17 cellular contexts compared by ENCODE assay signal in genomic region chr14:63228221-63228620, GRCh38. TPM values are rescaled to one million over a fixed set of nuclear protein-coding genes. Genes with fewer than 3 reads are reported as not detected.
DNase-seq lines count a peak whose midpoint lies in the region; ATAC-seq and TF ChIP-seq lines count a peak whose summit lies in the region.
"Had no signal": no experiment of that assay in that cellular context is flagged by ENCODE, and none has a peak within 500 bp of the region (broad histone marks: within the 10 kb centered on the region; RNA-seq: fewer than 3 reads in every experiment).

No MANE protein-coding gene starts in this region.

- H3K27me3 Mint-ChIP-seq in HFFc6 (ENCODE audit: insufficient read depth) (no peaks in the 10 kb centered on the region; the same call in 1 of the 2 replicates), Calu3 (ENCODE audit: unreplicated experiment) (peaks cover 7% of the 10 kb centered on the region)

- intact Hi-C loops in left ventricle myocardium superior (cut with micrococcal nuclease) (no loop called here), Right ventricle myocardium superior (cut with DNase I) (no loop called here), Calu3 (cut with micrococcal nuclease; ENCODE audit: unreplicated experiment) (no loop called here)

- H3K9me3 Mint-ChIP-seq in HFFc6 (no peaks in the 10 kb centered on the region), Calu3 (ENCODE audit: low read depth, unreplicated experiment) (no peaks in the 10 kb centered on the region)

- peak; percentile 27 for ATAC-seq in left ventricle myocardium superior
- no peak for ATAC-seq in Right ventricle myocardium superior (ENCODE audit: poor library complexity)
- ATAC-seq: GM12878 had no signal

- no peaks in the 10 kb centered on the region for H3K36me3 Mint-ChIP-seq in HFFc6 (ENCODE audit: low read depth)
- H3K36me3 Mint-ChIP-seq in Calu3 (ENCODE audit: insufficient read depth, unreplicated experiment): no peaks in the 10 kb centered on the region
- H3K36me3 Mint-ChIP-seq: CD4-positive, alpha-beta memory T cell had no signal

- H3K4me3 ChIP-seq in cardiac fibroblast (replicated peaks in 1 of 2; ENCODE audit: low read depth in 2 of 2, low read length in 2 of 2) (no peak overlapping the region), fibroblast of pulmonary artery (replicated peaks; ENCODE audit: low read depth, low read length) (no peak overlapping the region)
- H3K4me3 ChIP-seq: GM12878, HAP-1 had no signal

- no TSS peak for BruUV-seq in Calu3 (replicated peaks; lab: Mats Ljungman, UMichigan)

- H3K27ac Mint-ChIP-seq in HFFc6 (no peak overlapping the region), Calu3 (ENCODE audit: unreplicated experiment) (no peak overlapping the region)
- H3K27ac Mint-ChIP-seq: CD4-positive, alpha-beta memory T cell had no signal

- TF ChIP-seq CTCF in cardiac fibroblast (IDR thresholded peaks at IDR 0.05; ENCODE audit: low read depth, low read length) (no peak), fibroblast of pulmonary artery (IDR thresholded peaks at IDR 0.05; ENCODE audit: low read length, missing control alignments) (no peak), HFFc6 (IDR thresholded peaks at IDR 0.05) (no peak), Calu3 (IDR thresholded peaks at IDR 0.05; ENCODE audit: unreplicated experiment) (no peak)

- H3K4me3 Mint-ChIP-seq in HFFc6 (no peak overlapping the region), Calu3 (ENCODE audit: low read depth, unreplicated experiment) (no peak overlapping the region)
- H3K4me3 Mint-ChIP-seq: CD4-positive, alpha-beta memory T cell had no signal

- CTCF ChIA-PET in Calu3 (lab: Charles Lee): no interaction called here

- H3K4me1 Mint-ChIP-seq in HFFc6 (ENCODE audit: low read depth) (peaks cover 15% of the 10 kb centered on the region; the same call in 1 of the 2 replicates), Calu3 (ENCODE audit: low read depth, unreplicated experiment) (no peaks in the 10 kb centered on the region)
- H3K4me1 Mint-ChIP-seq: CD4-positive, alpha-beta memory T cell had no signal

- DNase-seq in left ventricle myocardium superior: no peak
- DNase-seq in Right ventricle myocardium superior: no peak
- peak; percentile 32 to 61 for DNase-seq in cardiac fibroblast (ENCODE audit: low read depth in 2 of 2)
- DNase-seq in fibroblast of pulmonary artery (ENCODE audit: low read depth): peak; percentile 51
- DNase-seq in HFFc6: no peak
- DNase-seq in activated naive CD4-positive, alpha-beta T cell treated with Interleukin-2 at 50 U/mL for 16 hours: no peak
- DNase-seq in Calu3: no peak
- DNase-seq: C1 segment of cervical spinal cord; CD4-positive, alpha-beta memory T cell; COR-L47; DMS153; DMS79; EL; GDM1; GOT3 had no signal

RNA-seq across cellular contexts. Expression of gene RHOJ, which starts 24.0 kb away (rescaled TPM):
- total RNA-seq in left ventricle myocardium superior (13.3 TPM), Right ventricle myocardium superior (13.5 TPM), Calu3 (2022) (0.40 TPM in 1 of 2 replicates, not detected in the other)
- total RNA-seq in HFFc6 (2021; fragmentation: NEBNext Ultra II Directional; extraction: Animal tissue kit (Norgen Biotek cat#: 25700)): 1 to 10 TPM; 6.1 to 8.3 (median 7.1) TPM
- total RNA-seq: CD4-positive, alpha-beta memory T cell; GM12878 had no signal

Comparison
In these comparisons a context has a peak if more than half of its experiments do, and no peak if none do; other contexts are left out.
1. DNase-seq: peak in cardiac fibroblast (2 of 2) and fibroblast of pulmonary artery (single experiment); none in left ventricle myocardium superior (single experiment), Right ventricle myocardium superior (single experiment), HFFc6 (single experiment), activated naive CD4-positive, alpha-beta T cell treated with Interleukin-2 at 50 U/mL for 16 hours (single experiment) and Calu3 (single experiment).